In genomic region chr12:72790273-72790672, GRCh38 we compare ENCODE assay signal across 15 cellular contexts.
"Had no signal": no experiment of that assay in that cellular context is flagged by ENCODE, and none has a peak within 500 bp of the region (broad histone marks: within the 10 kb centered on the region; RNA-seq: fewer than 3 reads in every experiment).

No MANE protein-coding gene starts in this region.

- H3K27me3 ChIP-seq: colonic mucosa, gastrocnemius medialis, heart right ventricle had no signal

- H3K27ac ChIP-seq: colonic mucosa, gastrocnemius medialis, heart right ventricle, parathyroid adenoma had no signal

- ATAC-seq: activated naive CD8-positive, alpha-beta T cell treated with anti-CD3 and anti-CD28 coated beads, Interleukin-2, amount 50 U/mL, for 24 hours; gastrocnemius medialis; heart right ventricle; stimulated activated naive CD8-positive, alpha-beta T cell treated with anti-CD3 and anti-CD28 coated beads, Interleukin-15, amount 100 ng/mL, for 72 hours had no signal

- FAIRE-seq: urothelium cell line had no signal

- H3K4me3 ChIP-seq: colonic mucosa, gastrocnemius medialis, heart right ventricle had no signal

- H3K9ac ChIP-seq: parathyroid adenoma had no signal

- H3K4me1 ChIP-seq: colonic mucosa, gastrocnemius medialis, heart right ventricle, parathyroid adenoma had no signal

- H3K9me3 ChIP-seq: colonic mucosa, gastrocnemius medialis had no signal

- H2AFZ ChIP-seq: parathyroid adenoma had no signal

- H3K79me2 ChIP-seq: parathyroid adenoma had no signal

- DNase-seq: activated B cell treated with CpG ODN at 0.5 μM for 24 hours; activated CD4-positive, alpha-beta T cell treated with anti-CD3 and anti-CD28 coated beads, Interleukin-2, amount 10 ng/mL, durations not matched to agents 24 days and 14 days; activated naive CD4-positive, alpha-beta T cell treated with Interleukin-2 at 50 U/mL for 16 hours; activated naive CD8-positive, alpha-beta T cell treated with anti-CD3 and anti-CD28 coated beads, Interleukin-2, amount 50 U/mL, for 24 hours; caudate nucleus; colonic mucosa; gastrocnemius medialis; heart right ventricle; kidney glomerular epithelial cell; midbrain; stimulated activated CD4-positive, alpha-beta T cell treated with anti-CD3 and anti-CD28 coated beads, Interleukin-15, amount 100 ng/mL, for 24 hours; stimulated activated CD4-positive, alpha-beta T cell treated with anti-CD3 and anti-CD28 coated beads, Interleukin-4, amount 100 ng/mL, for 24 hours; stimulated activated naive CD8-positive, alpha-beta T cell treated with anti-CD3 and anti-CD28 coated beads, Interleukin-15, amount 100 ng/mL, for 72 hours had no signal

- H3K36me3 ChIP-seq: colonic mucosa, gastrocnemius medialis, heart right ventricle had no signal
